In the genomic region with DNA sequence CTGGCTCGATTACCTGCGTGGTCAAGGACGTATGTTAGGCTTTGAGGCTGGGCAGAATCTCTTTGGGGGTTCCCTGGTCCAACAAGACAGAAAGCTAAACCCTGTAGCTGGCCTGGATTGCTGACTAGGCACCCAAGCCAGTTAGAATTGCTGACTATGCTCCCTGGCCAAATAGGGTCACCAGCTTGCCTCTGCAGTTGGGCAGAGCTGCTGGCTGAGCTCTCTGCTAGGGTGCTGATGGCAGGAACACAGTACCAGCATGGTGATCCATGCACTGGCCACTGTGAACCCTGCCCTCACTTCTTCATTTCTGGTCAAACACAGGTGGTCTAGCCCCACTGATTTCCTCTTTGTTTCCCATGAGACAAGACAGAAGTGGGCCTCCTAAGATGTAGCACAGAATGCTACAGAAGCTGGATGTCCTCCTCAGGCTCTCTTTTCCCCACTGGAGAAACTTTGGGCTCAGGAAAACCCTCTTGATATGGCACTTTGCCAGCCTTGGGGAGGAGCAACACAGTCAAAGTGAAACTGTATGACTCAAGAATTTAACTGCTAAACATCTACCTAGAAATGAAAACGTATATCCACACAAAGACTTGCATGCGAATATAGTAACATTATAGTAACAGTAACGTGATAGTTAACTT, we compare ENCODE assay signal across 9 cellular contexts. TPM values are rescaled to one million over a fixed set of nuclear protein-coding genes. Genes with fewer than 3 reads are reported as not detected.
DNase-seq lines count a peak whose midpoint lies in the region; ATAC-seq and TF ChIP-seq lines count a peak whose summit lies in the region.
"Had no signal": no experiment of that assay in that cellular context is flagged by ENCODE, and none has a peak within 500 bp of the region (broad histone marks: within the 10 kb centered on the region; RNA-seq: fewer than 3 reads in every experiment).

No MANE protein-coding gene starts in this region.

- H3K27ac ChIP-seq in right lobe of liver: no peak overlapping the region

- intact Hi-C loops in right lobe of liver (cut with DNase I): no loop called here

- no peak for TF ChIP-seq POLR2A in right lobe of liver (IDR thresholded peaks at IDR 0.05)

- no peaks in the 10 kb centered on the region for H3K36me3 ChIP-seq in right lobe of liver

- H3K4me3 Mint-ChIP-seq in activated CD4-positive, alpha-beta memory T cell treated with anti-CD3 and anti-CD28 coated beads, Interleukin-2, amount 10 ng/mL, durations not matched to agents 7 days and 5 days: peak overlapping the region; percentile 63

- H3K27me3 ChIP-seq in right lobe of liver: no peaks in the 10 kb centered on the region

- H3K4me1 ChIP-seq in right lobe of liver: peaks cover 0 to 12% (median 0%) of the 10 kb centered on the region in 4 donors

- 72% methylated on average over 5 of the region's 6 CpGs for WGBS in right lobe of liver (ENCODE audit: insufficient coverage, low coverage, low lambda C conversion rate, missing lambda C conversion rate)

- peaks cover 36% of the 10 kb centered on the region for H3K9me3 Mint-ChIP-seq in activated CD4-positive, alpha-beta memory T cell treated with anti-CD3 and anti-CD28 coated beads, Interleukin-2, amount 10 ng/mL, durations not matched to agents 7 days and 5 days

- no peaks in the 10 kb centered on the region for H3K27me3 Mint-ChIP-seq in activated CD4-positive, alpha-beta memory T cell treated with anti-CD3 and anti-CD28 coated beads, Interleukin-2, amount 10 ng/mL, durations not matched to agents 7 days and 5 days

- TF ChIP-seq CTCF in GM13976 (IDR thresholded peaks at IDR 0.05; ENCODE audit: borderline replicate concordance, control extremely low read depth, extremely low read depth, insufficient read depth, missing control alignments) (no peak), right lobe of liver (IDR thresholded peaks at IDR 0.05) (no peak)

- no peak overlapping the region for H3K4me3 ChIP-seq in right lobe of liver

- H3K9me3 ChIP-seq in right lobe of liver: no peaks in the 10 kb centered on the region

- H3K36me3 Mint-ChIP-seq in activated CD4-positive, alpha-beta memory T cell treated with anti-CD3 and anti-CD28 coated beads, Interleukin-2, amount 10 ng/mL, durations not matched to agents 7 days and 5 days (ENCODE audit: low read depth): peaks cover 82% of the 10 kb centered on the region

- CTCF ChIA-PET in activated CD4-positive, alpha-beta memory T cell treated with anti-CD3 and anti-CD28 coated beads, Interleukin-2, amount 10 ng/mL, durations not matched to agents 7 days and 5 days (lab: Charles Lee): interaction anchor here (0.6 to 1.6 kb wide), 3 partner anchors 21 to 25 kb away, joined by 3 to 5 read pairs (median 3); a partner anchor contains a TSS

- H3K27ac Mint-ChIP-seq in activated CD4-positive, alpha-beta memory T cell treated with anti-CD3 and anti-CD28 coated beads, Interleukin-2, amount 10 ng/mL, durations not matched to agents 7 days and 5 days: peak overlapping the region; percentile 92

- POLR2A ChIA-PET in activated CD4-positive, alpha-beta memory T cell treated with anti-CD3 and anti-CD28 coated beads, Interleukin-2, amount 10 ng/mL, durations not matched to agents 7 days and 5 days (lab: Charles Lee): interaction anchor here (0.8 to 4.5 kb wide), 10 partner anchors 12 to 366 kb away, joined by 3 to 35 read pairs (median 4); a partner anchor contains a TSS

- ATAC-seq in HG02870 (IDR thresholded peaks at IDR 0.05; ENCODE audit: unreplicated experiment): peak; percentile 54
- ATAC-seq in right lobe of liver: peak; percentile 59 to 94 (median 66)

- in situ Hi-C loops in GM13976 (cut with MboI; ENCODE audit: low sequenced_read_pairs, unreplicated experiment): no loop called here

- peaks cover 72% of the 10 kb centered on the region for H3K4me1 Mint-ChIP-seq in activated CD4-positive, alpha-beta memory T cell treated with anti-CD3 and anti-CD28 coated beads, Interleukin-2, amount 10 ng/mL, durations not matched to agents 7 days and 5 days

- DNase-seq in GM13976 (ENCODE audit: low spot score) (peak; percentile 33), right lobe of liver (peak in 1 of 3 donors; percentile 57), NCI-H2171 (lab: John Stamatoyannopoulos, UW) (no peak), GM19240 (ENCODE audit: insufficient read length, low spot score) (no peak), RKO (ENCODE audit: low spot score) (no peak)
- DNase-seq in activated CD4-positive, alpha-beta memory T cell treated with anti-CD3 and anti-CD28 coated beads, Interleukin-2, amount 10 ng/mL, durations not matched to agents 7 days and 5 days: peak; percentile 63
- DNase-seq in NK-92 treated with Interleukin-12 subunit alpha and Interleukin-12 subunit beta, amount 100 ng/mL, for 24 hours (lab: John Stamatoyannopoulos, UW): no peak
- DNase-seq: NCI-H2227 treated with DMSO at 0.1 percent for 48 hours had no signal

RNA-seq across cellular contexts. Expression of a gene that starts 20.8 kb away (rescaled TPM):
- 10 to 100 TPM; 85.2 to 88.0 TPM for total RNA-seq in activated CD4-positive, alpha-beta memory T cell treated with anti-CD3 and anti-CD28 coated beads, Interleukin-2, amount 10 ng/mL, durations not matched to agents 7 days and 5 days
- 10 to 100 TPM in 5 of 6 experiments, 1 to 10 TPM in 1; 6.6 to 17.9 (median 11.3) TPM for total RNA-seq in right lobe of liver

Comparison
In these comparisons a context has a peak if more than half of its experiments do, and no peak if none do; other contexts are left out.
1. DNase-seq: peak in GM13976 (single experiment) and activated CD4-positive, alpha-beta memory T cell treated with anti-CD3 and anti-CD28 coated beads, Interleukin-2, amount 10 ng/mL, durations not matched to agents 7 days and 5 days (single experiment); none in NK-92 treated with Interleukin-12 subunit alpha and Interleukin-12 subunit beta, amount 100 ng/mL, for 24 hours (single experiment), NCI-H2171 (single experiment), GM19240 (single experiment) and RKO (single experiment).
2. RNA of a gene that starts 20.8 kb away (total RNA-seq): 85.2 to 88.0 TPM in activated CD4-positive, alpha-beta memory T cell treated with anti-CD3 and anti-CD28 coated beads, Interleukin-2, amount 10 ng/mL, durations not matched to agents 7 days and 5 days; 6.6 to 17.9 TPM in right lobe of liver; every median in the first group is over 4 times any median in the second.